Comparison of ENCODE assay signal across 11 cellular contexts in genomic region chr5:135032613-135033025, GRCh38. TPM values are rescaled to one million over a fixed set of nuclear protein-coding genes. Genes with fewer than 3 reads are reported as not detected.
DNase-seq lines count a peak whose midpoint lies in the region; ATAC-seq and TF ChIP-seq lines count a peak whose summit lies in the region.
"Had no signal": no experiment of that assay in that cellular context is flagged by ENCODE, and none has a peak within 500 bp of the region (broad histone marks: within the 10 kb centered on the region; RNA-seq: fewer than 3 reads in every experiment).

No MANE protein-coding gene starts in this region.

- H3K36me3 Mint-ChIP-seq in activated T-cell treated with anti-CD3 and anti-CD28 coated beads, Interleukin-2, amount 50 U/mL, for 24 hours (ENCODE audit: low read depth) = no peaks in the 10 kb centered on the region

- POLR2A ChIA-PET in GM10248 (lab: Yijun Ruan, JAX) = no interaction called here

- TF ChIP-seq CTCF in SU-DHL-6 (IDR thresholded peaks at IDR 0.05; ENCODE audit: insufficient read depth, low read length, poor library complexity, severe bottlenecking) (no peak), gastroesophageal sphincter (IDR thresholded peaks at IDR 0.05) (no peak), stomach (IDR thresholded peaks at IDR 0.05) (no peak), GM10248 (IDR thresholded peaks at IDR 0.05; ENCODE audit: control extremely low read depth, extremely low read depth, low read depth, missing control alignments) (no peak)

- no peaks in the 10 kb centered on the region for H3K36me3 ChIP-seq in SU-DHL-6 (ENCODE audit: low read length)
- H3K36me3 ChIP-seq in gastroesophageal sphincter = peaks cover 0 to 13% of the 10 kb centered on the region in 2 donors
- peaks cover 0 to 8% (median 0%) of the 10 kb centered on the region in 4 donors for H3K36me3 ChIP-seq in stomach

- no peak for TF ChIP-seq EP300 in gastroesophageal sphincter (IDR thresholded peaks at IDR 0.05)
- TF ChIP-seq EP300 in stomach (IDR thresholded peaks at IDR 0.05) = no peak

- H3F3A ChIP-seq in SU-DHL-6 (ENCODE audit: insufficient read depth) = no peaks in the 10 kb centered on the region; the same call in 1 of the 2 replicates

- H3K4me2 ChIP-seq in SU-DHL-6 (ENCODE audit: low read depth, low read length, poor library complexity, severe bottlenecking) = peak overlapping the region; percentile 65

- H3K27me3 ChIP-seq in SU-DHL-6 (ENCODE audit: low read length) (no peaks in the 10 kb centered on the region), gastroesophageal sphincter (peaks cover 100% of the 10 kb centered on the region), stomach (peaks cover 3 to 100% (median 88%) of the 10 kb centered on the region in 3 donors)

- H3K9ac ChIP-seq in SU-DHL-6 (ENCODE audit: low read length) = peak overlapping the region; percentile 84

- H3K4me3 Mint-ChIP-seq in activated T-cell treated with anti-CD3 and anti-CD28 coated beads, Interleukin-2, amount 50 U/mL, for 24 hours = peak overlapping the region; percentile 55

- ATAC-seq in gastroesophageal sphincter (no peak), GM18520 (IDR thresholded peaks at IDR 0.05; ENCODE audit: unreplicated experiment) (no peak)
- ATAC-seq: foreskin keratinocyte had no signal

- H3K9me3 ChIP-seq in SU-DHL-6 (ENCODE audit: insufficient read depth, low read length) (no peaks in the 10 kb centered on the region), gastroesophageal sphincter (no peaks in the 10 kb centered on the region), stomach (peaks cover 0 to 8% (median 4%) of the 10 kb centered on the region in 4 donors)

- H3K9me3 Mint-ChIP-seq in activated T-cell treated with anti-CD3 and anti-CD28 coated beads, Interleukin-2, amount 50 U/mL, for 24 hours = no peaks in the 10 kb centered on the region

- H4K20me1 ChIP-seq in SU-DHL-6 (ENCODE audit: low read depth, low read length) = no peaks in the 10 kb centered on the region

- peaks cover 18% of the 10 kb centered on the region for H3K79me2 ChIP-seq in SU-DHL-6 (ENCODE audit: insufficient read depth, low read length)

- WGBS in gastroesophageal sphincter (ENCODE audit: low coverage in 1 of 2), 2 donors = 5 to 7% methylated on average over 21 of the region's 21 CpGs
- WGBS in stomach, 5 donors = 3 to 13% (median 7%) methylated on average over 21 of the region's 21 CpGs

- H3K27ac ChIP-seq in SU-DHL-6 (ENCODE audit: low read depth, low read length) (peak overlapping the region; percentile 50; the same call in 1 of the 2 replicates), gastroesophageal sphincter (peak overlapping the region in 3 of 4 donors; percentile 81 to 94 (median 87)), stomach (peak overlapping the region; percentile 69 to 94 (median 94))
- H3K27ac ChIP-seq: foreskin keratinocyte had no signal

- no peak for DNase-seq in activated T-cell treated with anti-CD3 and anti-CD28 coated beads, Interleukin-2, amount 50 U/mL, for 24 hours
- DNase-seq in activated T-cell treated with anti-CD3 and anti-CD28 coated beads for 4 hours (no peak), stomach (no peak), SHP77 (lab: John Stamatoyannopoulos, UW) (no peak), GM10248 (ENCODE audit: extremely low spot score) (no peak)
- DNase-seq: C1 segment of cervical spinal cord, NCI-H1694 had no signal

- no peak overlapping the region for H2AFZ ChIP-seq in SU-DHL-6 (ENCODE audit: low read depth, low read length, severe bottlenecking)

- intact Hi-C loops in stomach (cut with DNase I; ENCODE audit: low total_unique reads) = loop anchor here (10.0 kb wide), 1 partner anchor 162 kb away; no protein-coding TSS in a partner anchor

- no peaks in the 10 kb centered on the region for H3K9me2 ChIP-seq in SU-DHL-6 (replicated peaks; ENCODE audit: insufficient read depth, low read length)

- CTCF ChIA-PET in GM10248 (lab: Yijun Ruan, JAX) = interaction anchor here (1.4 kb wide), 1 partner anchor 159 kb away, joined by 3 read pairs; no protein-coding TSS in a partner anchor

- H3K4me3 ChIP-seq in SU-DHL-6 (ENCODE audit: insufficient read depth, low read length, poor library complexity, severe bottlenecking) (peak overlapping the region; percentile 90), gastroesophageal sphincter (peak overlapping the region; percentile 72 to 89), stomach (peak overlapping the region; percentile 71 to 86 (median 77))

- TF ChIP-seq POLR2A in gastroesophageal sphincter (IDR thresholded peaks at IDR 0.05) (no peak), stomach (IDR thresholded peaks at IDR 0.05) (no peak)

- peaks cover 37% of the 10 kb centered on the region for H3K4me1 Mint-ChIP-seq in activated T-cell treated with anti-CD3 and anti-CD28 coated beads, Interleukin-2, amount 50 U/mL, for 24 hours (ENCODE audit: low read depth)

- H3K27me3 Mint-ChIP-seq in activated T-cell treated with anti-CD3 and anti-CD28 coated beads, Interleukin-2, amount 50 U/mL, for 24 hours = peaks cover 82% of the 10 kb centered on the region

- no peak overlapping the region for H3K27ac Mint-ChIP-seq in activated T-cell treated with anti-CD3 and anti-CD28 coated beads, Interleukin-2, amount 50 U/mL, for 24 hours

- peaks cover 0 to 83% (median 30%) of the 10 kb centered on the region in 3 donors for H3K4me1 ChIP-seq in gastroesophageal sphincter
- peaks cover 32 to 79% (median 65%) of the 10 kb centered on the region in 4 donors for H3K4me1 ChIP-seq in stomach
- H3K4me1 ChIP-seq: foreskin keratinocyte had no signal

RNA-seq across cellular contexts. Expression of gene PITX1, which starts 1.4 kb away (rescaled TPM):
- total RNA-seq in gastroesophageal sphincter = 100 to 1,000 TPM in 2 of 4 donors, 10 to 100 TPM in 2; 17.0 to 182 (median 79.6) TPM
- 10 to 100 TPM; 30.3 to 91.1 (median 42.6) TPM for total RNA-seq in stomach
- 100 to 1,000 TPM in 1 of 3 donors, 10 to 100 TPM in 2; 31.6 to 149 (median 48.7) TPM for polyA plus RNA-seq in stomach
